ENCODE assay signal across 17 cellular contexts in genomic region chr20:34535301-34535840, GRCh38.
"Had no signal": no experiment of that assay in that cellular context is flagged by ENCODE, and none has a peak within 500 bp of the region (broad histone marks: within the 10 kb centered on the region; RNA-seq: fewer than 3 reads in every experiment).

No MANE protein-coding gene starts in this region.

- DNase-seq: activated B cell treated with CpG ODN at 0.5 μM for 24 hours; activated CD4-positive, alpha-beta T cell treated with anti-CD3 and anti-CD28 coated beads for 48 hours; activated CD8-positive, alpha-beta memory T cell treated with anti-CD3 and anti-CD28 coated beads, Interleukin-2, amount 50 U/mL, for 4 hours; activated gamma-delta T cell; activated T-cell treated with anti-CD3 and anti-CD28 coated beads, Interleukin-2, amount 50 U/mL, for 72 hours; dermis blood vessel endothelial cell; effector memory CD8-positive, alpha-beta T cell; retina; SK-N-SH; stimulated activated CD4-positive, alpha-beta T cell treated with anti-CD3 and anti-CD28 coated beads, Interleukin-12 subunit alpha, Interleukin-12 subunit beta, amount 100 ng/mL, for 4 hours; stimulated activated CD4-positive, alpha-beta T cell treated with anti-CD3 and anti-CD28 coated beads, Interleukin-1b, Interleukin-23, amount 100 ng/mL, for 48 hours; stimulated activated CD8-positive, alpha-beta memory T cell treated with anti-CD3 and anti-CD28 coated beads, Interleukin-4, amount 100 ng/mL, for 48 hours; stimulated activated naive CD4-positive, alpha-beta T cell treated with Interleukin-2 at 50 U/mL for 16 hours; T-cell; upper lobe of left lung had no signal

- H3K4me2 ChIP-seq: SK-N-SH had no signal

- ATAC-seq: activated T-cell treated with anti-CD3 and anti-CD28 coated beads, Interleukin-2, amount 50 U/mL, for 72 hours; effector memory CD8-positive, alpha-beta T cell; T-cell had no signal

- H3K4me1 Mint-ChIP-seq: activated B cell treated with CpG ODN at 0.5 μM for 24 hours had no signal

- H3K9me3 ChIP-seq: SK-N-SH, suprapubic skin, upper lobe of left lung had no signal

- H3K9me3 Mint-ChIP-seq: activated B cell treated with CpG ODN at 0.5 μM for 24 hours; activated naive CD4-positive, alpha-beta T cell treated with anti-CD3 and anti-CD28 coated beads, Interleukin-2, amount 50 U/mL, for 24 hours; activated T-cell treated with anti-CD3 and anti-CD28 coated beads, Interleukin-2, amount 50 U/mL, for 72 hours; effector memory CD8-positive, alpha-beta T cell; T-cell had no signal

- H3K27me3 ChIP-seq: suprapubic skin, upper lobe of left lung had no signal

- H3K9ac ChIP-seq: SK-N-SH had no signal

- H3K27me3 Mint-ChIP-seq: activated B cell treated with CpG ODN at 0.5 μM for 24 hours; activated naive CD4-positive, alpha-beta T cell treated with anti-CD3 and anti-CD28 coated beads, Interleukin-2, amount 50 U/mL, for 24 hours; effector memory CD8-positive, alpha-beta T cell; T-cell had no signal

- H3K4me3 ChIP-seq: suprapubic skin, upper lobe of left lung had no signal

- H3K4me3 Mint-ChIP-seq: activated B cell treated with CpG ODN at 0.5 μM for 24 hours; activated naive CD4-positive, alpha-beta T cell treated with anti-CD3 and anti-CD28 coated beads, Interleukin-2, amount 50 U/mL, for 24 hours; activated T-cell treated with anti-CD3 and anti-CD28 coated beads, Interleukin-2, amount 50 U/mL, for 72 hours; effector memory CD8-positive, alpha-beta T cell; T-cell had no signal

- H3K27ac ChIP-seq: suprapubic skin, upper lobe of left lung had no signal

- H3K27ac Mint-ChIP-seq: activated B cell treated with CpG ODN at 0.5 μM for 24 hours; activated naive CD4-positive, alpha-beta T cell treated with anti-CD3 and anti-CD28 coated beads, Interleukin-2, amount 50 U/mL, for 24 hours; activated T-cell treated with anti-CD3 and anti-CD28 coated beads, Interleukin-2, amount 50 U/mL, for 72 hours; T-cell had no signal
